In genomic region chr3:38651153-38651789, GRCh38 we compare ENCODE assay signal across 8 cellular contexts. TPM values are rescaled to one million over a fixed set of nuclear protein-coding genes. Genes with fewer than 3 reads are reported as not detected.
DNase-seq lines count a peak whose midpoint lies in the region; FAIRE-seq and TF ChIP-seq lines count a peak whose summit lies in the region.

No MANE protein-coding gene starts in this region.

- peaks cover 38% of the 10 kb centered on the region for H3K27me3 ChIP-seq in H7 (ENCODE audit: control insufficient read depth, insufficient read depth, low read length)
- H3K27me3 ChIP-seq in breast epithelium, result peaks cover 0 to 25% of the 10 kb centered on the region in 2 donors
- peaks cover 31% of the 10 kb centered on the region for H3K27me3 ChIP-seq in keratinocyte (ENCODE audit: control insufficient read depth, extremely low read depth, insufficient read depth, low read length)

- no peaks in the 10 kb centered on the region for H3K79me2 ChIP-seq in keratinocyte (ENCODE audit: control insufficient read depth, insufficient read depth, low read length)

- H3K9me1 ChIP-seq in keratinocyte (ENCODE audit: control insufficient read depth, extremely low read depth, insufficient read depth, low read length), result no peaks in the 10 kb centered on the region

- FAIRE-seq in keratinocyte (lab: Jason Lieb, UNC), result peak; percentile 71

- H3K27ac ChIP-seq in VCaP, result no peak overlapping the region
- H3K27ac ChIP-seq in breast epithelium, result no peak overlapping the region
- H3K27ac ChIP-seq in keratinocyte (ENCODE audit: control insufficient read depth, insufficient read depth, low read length), result no peak overlapping the region

- intact Hi-C loops in breast epithelium (cut with DNase I; ENCODE audit: low total_unique reads), result no loop called here

- H3K4me1 ChIP-seq in breast epithelium (no peaks in the 10 kb centered on the region), keratinocyte (ENCODE audit: control insufficient read depth, extremely low read depth, insufficient read depth, low read length) (peaks cover 3% of the 10 kb centered on the region)

- H4K20me1 ChIP-seq in keratinocyte (ENCODE audit: control insufficient read depth, extremely low read depth, insufficient read depth, low read length), result no peaks in the 10 kb centered on the region

- H3K4me3 ChIP-seq in H7 (ENCODE audit: insufficient read depth, low read depth, low read length), result peak overlapping the region; percentile 36
- H3K4me3 ChIP-seq in breast epithelium, result no peak overlapping the region
- no peak overlapping the region for H3K4me3 ChIP-seq in keratinocyte (ENCODE audit: control insufficient read depth in 2 of 3, extremely low read depth in 1 of 3, insufficient read depth in 2 of 3, low read depth in 1 of 3, low read length in 3 of 3)

- no peak overlapping the region for H3K4me2 ChIP-seq in keratinocyte (ENCODE audit: control insufficient read depth, extremely low read depth, insufficient read depth, low read depth, low read length)

- no peaks in the 10 kb centered on the region for H3K36me3 ChIP-seq in H7 (replicated peaks; ENCODE audit: control insufficient read depth, insufficient read depth, low read length)
- H3K36me3 ChIP-seq in breast epithelium, result no peaks in the 10 kb centered on the region
- no peaks in the 10 kb centered on the region for H3K36me3 ChIP-seq in keratinocyte (ENCODE audit: control insufficient read depth in 2 of 2, extremely low read depth in 1 of 2, insufficient read depth in 2 of 2, low read length in 2 of 2)

- TF ChIP-seq CTCF in VCaP (conservative IDR thresholded peaks at IDR 0.05) (peak; percentile 95), breast epithelium (IDR thresholded peaks at IDR 0.05) (peak; percentile 74 to 89 (median 75)), keratinocyte (optimal IDR thresholded peaks at IDR 0.05 in 1 of 3, IDR thresholded peaks at IDR 0.05 in 1 of 3, conservative IDR thresholded peaks at IDR 0.05 in 1 of 3; ENCODE audit: extremely low read depth in 1 of 3, insufficient read depth in 2 of 3, low read length in 3 of 3) (peak; percentile 98 to 99 (median 98))

- no peak overlapping the region for H3K9ac ChIP-seq in keratinocyte (ENCODE audit: control insufficient read depth, extremely low read depth, insufficient read depth, low read length)

- dilution Hi-C loops in keratinocyte (cut with MboI; ENCODE audit: extremely low pct_ligation_motif_present, low sequenced_read_pairs), result loop anchor here (10.0 kb wide), 1 partner anchor 136 kb away; no protein-coding TSS in a partner anchor

- H3K9me3 ChIP-seq in breast epithelium, result no peaks in the 10 kb centered on the region
- no peaks in the 10 kb centered on the region for H3K9me3 ChIP-seq in keratinocyte (ENCODE audit: control insufficient read depth, low read depth, low read length)

- no peak for TF ChIP-seq POLR2A in breast epithelium (IDR thresholded peaks at IDR 0.05)

- peak; percentile 82 for DNase-seq in GM03348 (ENCODE audit: low spot score)
- peak; percentile 84 for DNase-seq in H7
- peak; percentile 55 for DNase-seq in NCI-H1048 (lab: John Stamatoyannopoulos, UW)
- peak in 1 of 2 donors; percentile 67 for DNase-seq in breast epithelium (ENCODE audit: low spot score in 2 of 2)
- DNase-seq in keratinocyte (ENCODE audit: low read depth, low spot score), result peak; percentile 15
- peak; percentile 59 for DNase-seq in stimulated activated CD4-positive, alpha-beta T cell treated with anti-CD3 and anti-CD28 coated beads, Interleukin-2, amount 100 ng/mL, for 4 hours (ENCODE audit: low read depth)
- DNase-seq in cerebellar nuclear complex (lab: John Stamatoyannopoulos, UW), result no peak

- H2AFZ ChIP-seq in keratinocyte (ENCODE audit: control insufficient read depth, low read length), result no peak overlapping the region

RNA-seq across cellular contexts. Expression of gene SCN5A, which starts 1.8 kb away (rescaled TPM):
- total RNA-seq in H7 (2014; rRNA removed; shearing (Covaris generic)), result 2.9 and 8.1 TPM in 2 replicates
- total RNA-seq in breast epithelium, result under 1 TPM; under 0.01 to 0.33 (median 0.29) TPM
- 0.06 to 0.26 TPM (median 0.24 TPM) in 3 replicates for polyA plus RNA-seq in keratinocyte
- polyA plus RNA-seq in keratinocyte (2011; ENCODE audit: low read depth), result not detected
- 0.18 TPM in 2 replicates for polyA plus RNA-seq in keratinocyte (2011; cell fraction: cytosol; rRNA removed)
- 0.06 and 0.45 TPM in 2 replicates for polyA plus RNA-seq in keratinocyte (2011; cell fraction: nucleus; rRNA removed)
- 0.04 and 0.06 TPM in 2 replicates for polyA plus RNA-seq in keratinocyte (2012; ENCODE audit: low replicate concordance)
- polyA minus RNA-seq in keratinocyte, result 0.30 to 0.32 TPM in 2 of 3 replicates, not detected in the other
- polyA minus RNA-seq in keratinocyte (2011; cell fraction: cytosol; rRNA and poly(A)+ RNA removed), result not detected
- 0.54 TPM in 1 of 2 replicates, not detected in the other for polyA minus RNA-seq in keratinocyte (2011; cell fraction: nucleus; rRNA and poly(A)+ RNA removed)

Comparison
In these comparisons a context has a peak if more than half of its experiments do, and no peak if none do; other contexts are left out.
1. DNase-seq: peak in GM03348 (single experiment), H7 (single experiment), NCI-H1048 (single experiment), keratinocyte (single experiment) and stimulated activated CD4-positive, alpha-beta T cell treated with anti-CD3 and anti-CD28 coated beads, Interleukin-2, amount 100 ng/mL, for 4 hours (single experiment); none in cerebellar nuclear complex (0 of 2).
2. Peak in every context shown above with its lines, with median percentiles within 50 percentile points of each other: CTCF ChIP-seq.